ENCODE assay signal across 20 cellular contexts in the genomic region with DNA sequence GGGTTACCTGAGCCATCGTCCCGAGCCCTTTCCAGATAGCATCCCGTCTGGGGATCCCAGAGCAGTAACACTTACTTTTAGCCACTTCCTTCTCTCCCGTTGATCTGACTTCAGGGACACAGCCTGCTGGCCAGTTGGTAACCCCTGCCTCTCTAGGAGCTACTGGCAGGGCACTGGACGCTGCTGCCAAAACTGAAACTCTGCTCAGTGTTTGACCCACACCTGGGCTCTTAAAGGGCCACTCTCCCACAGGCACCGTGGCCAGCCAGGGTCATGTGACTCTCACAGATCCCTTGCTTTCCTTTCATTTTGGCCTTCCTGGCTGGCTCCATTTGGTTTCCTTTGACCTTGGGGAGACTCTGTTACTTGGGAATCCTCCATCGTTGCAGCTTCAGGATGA. TPM values are rescaled to one million over a fixed set of nuclear protein-coding genes. Genes with fewer than 3 reads are reported as not detected.
DNase-seq lines count a peak whose midpoint lies in the region; TF ChIP-seq lines count a peak whose summit lies in the region.
"Had no signal": no experiment of that assay in that cellular context is flagged by ENCODE, and none has a peak within 500 bp of the region (broad histone marks: within the 10 kb centered on the region; RNA-seq: fewer than 3 reads in every experiment).

A gene with protein sequence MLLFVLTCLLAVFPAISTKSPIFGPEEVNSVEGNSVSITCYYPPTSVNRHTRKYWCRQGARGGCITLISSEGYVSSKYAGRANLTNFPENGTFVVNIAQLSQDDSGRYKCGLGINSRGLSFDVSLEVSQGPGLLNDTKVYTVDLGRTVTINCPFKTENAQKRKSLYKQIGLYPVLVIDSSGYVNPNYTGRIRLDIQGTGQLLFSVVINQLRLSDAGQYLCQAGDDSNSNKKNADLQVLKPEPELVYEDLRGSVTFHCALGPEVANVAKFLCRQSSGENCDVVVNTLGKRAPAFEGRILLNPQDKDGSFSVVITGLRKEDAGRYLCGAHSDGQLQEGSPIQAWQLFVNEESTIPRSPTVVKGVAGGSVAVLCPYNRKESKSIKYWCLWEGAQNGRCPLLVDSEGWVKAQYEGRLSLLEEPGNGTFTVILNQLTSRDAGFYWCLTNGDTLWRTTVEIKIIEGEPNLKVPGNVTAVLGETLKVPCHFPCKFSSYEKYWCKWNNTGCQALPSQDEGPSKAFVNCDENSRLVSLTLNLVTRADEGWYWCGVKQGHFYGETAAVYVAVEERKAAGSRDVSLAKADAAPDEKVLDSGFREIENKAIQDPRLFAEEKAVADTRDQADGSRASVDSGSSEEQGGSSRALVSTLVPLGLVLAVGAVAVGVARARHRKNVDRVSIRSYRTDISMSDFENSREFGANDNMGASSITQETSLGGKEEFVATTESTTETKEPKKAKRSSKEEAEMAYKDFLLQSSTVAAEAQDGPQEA (minus strand): TSS at position 206 of the 400 bp plus-strand sequence. CDS start 5,935 bp downstream, outside the sequence.

- H3K4me3 ChIP-seq in Peyer's patch: peak within 1 kb of the TSS in 3 of 4 donors; percentile 26 to 51 (median 49)
- peak within 1 kb of the TSS; percentile 82 to 99 for H3K4me3 ChIP-seq in mucosa of rectum (ENCODE audit: low read length in 2 of 2)
- H3K4me3 ChIP-seq in transverse colon: peak within 1 kb of the TSS; percentile 25 to 53 (median 46)
- H3K4me3 ChIP-seq: ascending aorta, neural progenitor cell had no signal

- TF ChIP-seq EP300 in transverse colon (IDR thresholded peaks at IDR 0.05; ENCODE audit: low read depth): no peak

- H3K9ac ChIP-seq in mucosa of rectum (ENCODE audit: low read depth in 1 of 2, low read length in 2 of 2): peak within 1 kb of the TSS; percentile 81 to 99
- H3K9ac ChIP-seq: neural progenitor cell, SK-N-SH had no signal

- intact Hi-C loops in transverse colon (cut with DNase I; ENCODE audit: low total_unique reads): no loop called here

- H3K36me3 ChIP-seq in Peyer's patch: no peaks in the 10 kb centered on the region
- peaks cover 11 to 28% of the 10 kb centered on the region in 2 donors for H3K36me3 ChIP-seq in mucosa of rectum (ENCODE audit: control insufficient read depth in 2 of 2, insufficient read depth in 2 of 2, low read length in 2 of 2)
- no peaks in the 10 kb centered on the region for H3K36me3 ChIP-seq in transverse colon
- H3K36me3 ChIP-seq: ascending aorta, neural progenitor cell had no signal

- no peaks in the 10 kb centered on the region for H3K9me3 ChIP-seq in Peyer's patch
- no peaks in the 10 kb centered on the region for H3K9me3 ChIP-seq in mucosa of rectum (ENCODE audit: control insufficient read depth in 2 of 2, low read length in 2 of 2)
- no peaks in the 10 kb centered on the region for H3K9me3 ChIP-seq in transverse colon
- H3K9me3 ChIP-seq: ascending aorta, SK-N-SH had no signal

- in situ Hi-C loops in transverse colon (cut with MboI; ENCODE audit: low pct_ligation_motif_present in 1 of 4, low pct_unique_long_range_greater_than_20kb in 1 of 4, low sequenced_read_pairs in 3 of 4): no loop called here

- H3K27me3 ChIP-seq in Peyer's patch (no peaks in the 10 kb centered on the region), mucosa of rectum (ENCODE audit: control insufficient read depth in 2 of 2, insufficient read depth in 2 of 2, low read length in 2 of 2) (no peaks in the 10 kb centered on the region), transverse colon (no peaks in the 10 kb centered on the region)
- H3K27me3 ChIP-seq: ascending aorta, neural progenitor cell had no signal

- 41% methylated on average over 7 of the region's 7 CpGs; no CpG with 5 or more reads in 1 of the 2 donors for WGBS in transverse colon (ENCODE audit: low coverage in 1 of 2), 2 donors

- H3K4me1 ChIP-seq in Peyer's patch: peaks cover 0 to 22% (median 3%) of the 10 kb centered on the region in 4 donors
- H3K4me1 ChIP-seq in mucosa of rectum (ENCODE audit: control insufficient read depth in 2 of 2, insufficient read depth in 2 of 2, low read length in 2 of 2): peaks cover 43 to 60% of the 10 kb centered on the region in 2 donors
- H3K4me1 ChIP-seq in transverse colon: peaks cover 4 to 53% (median 34%) of the 10 kb centered on the region in 4 donors
- H3K4me1 ChIP-seq: ascending aorta, neural progenitor cell had no signal

- TF ChIP-seq CTCF in Peyer's patch (IDR thresholded peaks at IDR 0.05) (no peak), transverse colon (IDR thresholded peaks at IDR 0.05) (no peak)

- H3K27ac ChIP-seq in Peyer's patch (peak within 1 kb of the TSS in 3 of 4 donors; percentile 44 to 68 (median 46)), mucosa of rectum (ENCODE audit: low read depth in 2 of 2, low read length in 2 of 2) (peak within 1 kb of the TSS; percentile 83 to 90), transverse colon (peak within 1 kb of the TSS; percentile 82 to 89 (median 83))
- H3K27ac ChIP-seq: ascending aorta, neural progenitor cell, VCaP had no signal

- peak in 2 of 3 donors; percentile 70 to 82 for DNase-seq in Peyer's patch
- peak; percentile 12 for DNase-seq in kidney tubule cell (ENCODE audit: low spot score)
- peak; percentile 87 for DNase-seq in transverse colon
- no peak for DNase-seq in NCI-H524 treated with DMSO at 0.1 percent for 48 hours (lab: John Stamatoyannopoulos, UW)
- DNase-seq in DMS 273 treated with DMSO at 0.1 percent for 48 hours (lab: John Stamatoyannopoulos, UW): no peak
- DNase-seq in LoVo (ENCODE audit: low spot score): no peak
- DNase-seq: activated CD4-positive, alpha-beta T cell treated with anti-CD3 and anti-CD28 coated beads, Interleukin-2, amount 10 ng/mL, durations not matched to agents 24 days and 14 days; activated naive CD8-positive, alpha-beta T cell treated with anti-CD3 and anti-CD28 coated beads for 36 hours; EL; NCI-H1092 treated with DMSO at 0.1 percent for 48 hours; NCI-H187 treated with DMSO at 0.1 percent for 48 hours; NCI-H748 treated with DMSO at 0.1 percent for 48 hours; SK-N-SH; T-helper 2 cell had no signal

- TF ChIP-seq POLR2A in Peyer's patch (IDR thresholded peaks at IDR 0.05) (peak; percentile 20 to 80), transverse colon (IDR thresholded peaks at IDR 0.05) (peak; percentile 91)

RNA-seq across cellular contexts. Expression of the gene that starts here (rescaled TPM):
- 1,000 to 10,000 TPM in 3 of 4 donors, 100 to 1,000 TPM in 1; 588 to 3,176 (median 2,192) TPM for total RNA-seq in Peyer's patch
- over 10,000 TPM in 1 of 4 donors, 1,000 to 10,000 TPM in 3; 3,370 to 10,796 (median 6,659) TPM for total RNA-seq in transverse colon
- total RNA-seq: activated CD4-positive, alpha-beta T cell treated with anti-CD3 and anti-CD28 coated beads, Interleukin-2, amount 10 ng/mL, durations not matched to agents 24 days and 14 days; dermis microvascular lymphatic vessel endothelial cell; kidney epithelial cell had no signal

Comparison
In these comparisons a context has a peak if more than half of its experiments do, and no peak if none do; other contexts are left out.
1. DNase-seq: peak in Peyer's patch (2 of 3), kidney tubule cell (single experiment) and transverse colon (single experiment); none in NCI-H524 treated with DMSO at 0.1 percent for 48 hours (single experiment), DMS 273 treated with DMSO at 0.1 percent for 48 hours (single experiment) and LoVo (single experiment).
2. Peak in every context shown above with its lines, with median percentiles within 50 percentile points of each other: H3K27ac ChIP-seq and H3K4me3 ChIP-seq.